23 cellular contexts compared by ENCODE assay signal in the genomic region with DNA sequence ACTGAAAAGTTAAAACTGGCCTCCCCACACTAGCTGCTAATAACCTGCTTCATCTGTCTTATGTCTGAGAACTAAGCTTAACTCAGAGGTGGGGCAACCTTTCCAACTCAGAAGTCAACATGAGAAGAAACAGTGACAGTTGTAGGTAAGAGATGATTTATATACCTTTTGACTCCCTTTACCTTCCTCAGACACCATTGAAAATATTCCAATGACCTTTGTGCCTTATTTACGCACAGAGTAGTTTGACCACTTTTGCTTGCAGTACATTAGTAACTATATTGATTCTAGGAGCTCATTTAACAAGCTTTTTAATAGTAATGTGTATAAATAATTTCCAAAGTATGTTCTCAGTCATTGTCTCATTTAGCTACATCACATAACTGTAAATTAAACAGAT.
"Had no signal": no experiment of that assay in that cellular context is flagged by ENCODE, and none has a peak within 500 bp of the region (broad histone marks: within the 10 kb centered on the region; RNA-seq: fewer than 3 reads in every experiment).

No MANE protein-coding gene starts in this region.

- H3K9me3 ChIP-seq: SJCRH30 had no signal

- H3K27ac Mint-ChIP-seq: IgD-negative memory B cell had no signal

- H3K27ac ChIP-seq: KMS-11, RWPE1, SJCRH30 had no signal

- DNase-seq: Kasumi-1, MV-4-11, NCI-H1048, NCI-H1105, NCI-H146, NCI-H1694 treated with DMSO at 0.1 percent for 48 hours, NCI-H1930, NCI-H2081, NCI-H2107, NCI-H2227 treated with DMSO at 0.1 percent for 48 hours, NCI-H446, NCI-H510A, NCI-H524 treated with DMSO at 0.1 percent for 48 hours, NCI-H69, NCI-H774, SHP77 treated with DMSO at 0.1 percent for 48 hours, SJCRH30 had no signal

- H3K4me1 Mint-ChIP-seq: IgD-negative memory B cell had no signal

- H3K27me3 Mint-ChIP-seq: IgD-negative memory B cell had no signal

- H3K4me3 ChIP-seq: K562, SJCRH30 had no signal

- H3K4me2 ChIP-seq: KMS-11 had no signal

- H3K27me3 ChIP-seq: SJCRH30 had no signal

- H3K4me1 ChIP-seq: SJCRH30 had no signal

- H3K36me3 Mint-ChIP-seq: IgD-negative memory B cell had no signal

- ATAC-seq: HepG2, K562, Panc1 had no signal

- FAIRE-seq: HepG2, K562 had no signal

- H3K36me3 ChIP-seq: SJCRH30 had no signal

- H3K4me3 Mint-ChIP-seq: IgD-negative memory B cell had no signal
